ENCODE assay signal across 8 cellular contexts in genomic region chr17:28950017-28950751, GRCh38. TPM values are rescaled to one million over a fixed set of nuclear protein-coding genes. Genes with fewer than 3 reads are reported as not detected.
DNase-seq lines count a peak whose midpoint lies in the region; ATAC-seq and TF ChIP-seq lines count a peak whose summit lies in the region.

No MANE protein-coding gene starts in this region.

- H3K4me3 ChIP-seq in esophagus (ENCODE audit: low read depth in 1 of 2, low read length in 2 of 2) = peak overlapping the region; percentile 73 to 94

- peak overlapping the region; percentile 95 for H3K4me3 Mint-ChIP-seq in stimulated activated naive CD8-positive, alpha-beta T cell treated with anti-CD3 and anti-CD28 coated beads, Interleukin-15, Interleukin-2, amounts not matched to agents 100 ng/mL and 50 ng/mL, for 24 hours

- WGBS in esophagus, 2 donors = 0% methylated on average over 42 to 43 of the region's 43 CpGs

- in situ Hi-C loops in GM13976 (cut with MboI; ENCODE audit: low sequenced_read_pairs, unreplicated experiment) = no loop called here

- H3K36me3 Mint-ChIP-seq in stimulated activated naive CD8-positive, alpha-beta T cell treated with anti-CD3 and anti-CD28 coated beads, Interleukin-15, Interleukin-2, amounts not matched to agents 100 ng/mL and 50 ng/mL, for 24 hours (ENCODE audit: low read depth) = peaks cover 28% of the 10 kb centered on the region

- no peaks in the 10 kb centered on the region for H3K4me1 ChIP-seq in esophagus (ENCODE audit: control insufficient read depth in 2 of 2, insufficient read depth in 2 of 2, low read length in 1 of 2)

- H3K27ac ChIP-seq in esophagus (ENCODE audit: low read depth in 2 of 2, low read length in 1 of 2) = peak overlapping the region; percentile 87 to 93

- no peak for TF ChIP-seq CTCF in GM13976 (IDR thresholded peaks at IDR 0.05; ENCODE audit: borderline replicate concordance, control extremely low read depth, extremely low read depth, insufficient read depth, missing control alignments)

- no peaks in the 10 kb centered on the region for H3K36me3 ChIP-seq in esophagus (ENCODE audit: control insufficient read depth in 2 of 2, insufficient read depth in 2 of 2, low read length in 1 of 2)

- no peak for ATAC-seq in GM21576 (IDR thresholded peaks at IDR 0.05; ENCODE audit: unreplicated experiment)
- ATAC-seq in GM18858 (IDR thresholded peaks at IDR 0.05; ENCODE audit: unreplicated experiment) = no peak

- peaks cover 37% of the 10 kb centered on the region for H3K4me1 Mint-ChIP-seq in stimulated activated naive CD8-positive, alpha-beta T cell treated with anti-CD3 and anti-CD28 coated beads, Interleukin-15, Interleukin-2, amounts not matched to agents 100 ng/mL and 50 ng/mL, for 24 hours (ENCODE audit: low read depth)

- H3K27ac Mint-ChIP-seq in stimulated activated naive CD8-positive, alpha-beta T cell treated with anti-CD3 and anti-CD28 coated beads, Interleukin-15, Interleukin-2, amounts not matched to agents 100 ng/mL and 50 ng/mL, for 24 hours = peak overlapping the region; percentile 92

- no peaks in the 10 kb centered on the region for H3K27me3 Mint-ChIP-seq in stimulated activated naive CD8-positive, alpha-beta T cell treated with anti-CD3 and anti-CD28 coated beads, Interleukin-15, Interleukin-2, amounts not matched to agents 100 ng/mL and 50 ng/mL, for 24 hours

- H3K27me3 ChIP-seq in esophagus (ENCODE audit: control insufficient read depth in 1 of 2, insufficient read depth in 2 of 2, low read length in 2 of 2) = no peaks in the 10 kb centered on the region

- peak; percentile 44 for DNase-seq in GM13976 (ENCODE audit: low spot score)
- DNase-seq in NCI-H82 treated with DMSO at 0.1 percent for 48 hours (lab: John Stamatoyannopoulos, UW; ENCODE audit: unreplicated experiment) = peak; percentile 11
- peak; percentile 31 for DNase-seq in activated T-cell treated with anti-CD3 and anti-CD28 coated beads for 4 hours
- peak; percentile 56 for DNase-seq in myocyte (ENCODE audit: low read depth)

- H3K9me3 Mint-ChIP-seq in stimulated activated naive CD8-positive, alpha-beta T cell treated with anti-CD3 and anti-CD28 coated beads, Interleukin-15, Interleukin-2, amounts not matched to agents 100 ng/mL and 50 ng/mL, for 24 hours = no peaks in the 10 kb centered on the region

- H3K9me3 ChIP-seq in esophagus (ENCODE audit: control insufficient read depth in 2 of 2, insufficient read depth in 1 of 2, low read depth in 1 of 2, low read length in 1 of 2) = no peaks in the 10 kb centered on the region

RNA-seq across cellular contexts. Expression of gene PHF12, which starts 1.1 kb away (rescaled TPM):
- 1 to 10 TPM; 8.6 to 9.1 TPM for polyA plus RNA-seq in esophagus
- total RNA-seq in myocyte = 18.5 and 21.4 TPM in 2 replicates
- 20.0 TPM for polyA plus RNA-seq in myocyte (2012)

RNA-seq across cellular contexts. Expression of gene DHRS13, which starts 47.3 kb away (rescaled TPM):
- 10 to 100 TPM in 1 of 2 donors, 1 to 10 TPM in 1; 9.4 to 15.6 TPM for polyA plus RNA-seq in esophagus
- total RNA-seq in myocyte = 3.3 and 5.3 TPM in 2 replicates
- 1.0 TPM for polyA plus RNA-seq in myocyte (2012)

RNA-seq across cellular contexts. Expression of gene FLOT2, which starts 52.7 kb away (rescaled TPM):
- 10 to 100 TPM; 33.0 to 52.3 TPM for polyA plus RNA-seq in esophagus
- 30.1 and 36.4 TPM in 2 replicates for total RNA-seq in myocyte
- polyA plus RNA-seq in myocyte (2012) = 46.7 TPM

RNA-seq across cellular contexts. Expression of gene SEZ6, which starts 55.6 kb away (rescaled TPM):
- polyA plus RNA-seq in esophagus = not detected
- total RNA-seq in myocyte = 0.16 and 0.57 TPM in 2 replicates
- 0.78 TPM for polyA plus RNA-seq in myocyte (2012)
